16 cellular contexts compared by ENCODE assay signal in the genomic region with DNA sequence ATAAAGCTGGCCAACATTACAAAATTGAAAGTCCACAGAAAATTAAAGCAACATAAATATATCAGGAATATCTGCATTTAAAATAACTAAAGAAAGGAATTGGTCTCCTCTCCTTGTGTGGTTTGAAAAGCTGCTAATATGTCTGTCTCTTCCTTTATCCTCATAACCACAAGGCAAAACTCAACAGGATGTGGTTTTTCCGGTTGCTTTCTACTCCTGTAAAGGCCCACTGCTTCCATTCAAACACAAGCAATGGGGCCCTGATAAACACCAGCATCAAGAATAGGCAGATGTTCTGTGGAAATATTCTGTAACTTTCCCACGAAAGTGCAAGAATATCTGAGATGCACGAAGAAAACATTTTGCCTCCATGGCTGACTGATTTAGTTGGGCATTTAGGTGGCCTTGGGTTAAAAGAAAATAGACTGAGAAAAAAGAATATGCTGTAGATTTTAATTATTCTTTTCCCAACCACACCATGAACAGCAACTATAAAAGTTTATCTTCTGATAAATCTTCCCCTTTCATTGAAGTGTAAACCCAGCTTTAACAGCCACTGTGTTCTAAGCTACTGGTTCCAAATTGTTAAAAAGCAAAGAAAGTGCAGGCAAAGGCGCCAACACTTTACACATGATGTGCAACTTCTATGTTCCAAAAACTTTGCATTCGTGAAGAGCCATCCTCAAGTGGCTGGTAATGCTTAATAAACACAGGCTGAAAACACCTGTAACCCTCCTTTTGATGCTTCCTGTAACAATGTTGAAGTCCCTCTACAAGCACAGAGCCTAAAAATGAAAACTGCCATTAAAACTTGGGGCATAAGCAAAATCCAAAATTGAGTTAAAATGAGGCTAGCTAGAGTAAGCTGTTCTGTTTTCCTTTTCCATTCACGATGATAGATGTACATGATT. TPM values are rescaled to one million over a fixed set of nuclear protein-coding genes. Genes with fewer than 3 reads are reported as not detected.
DNase-seq lines count a peak whose midpoint lies in the region; ATAC-seq and TF ChIP-seq lines count a peak whose summit lies in the region.
"Had no signal": no experiment of that assay in that cellular context is flagged by ENCODE, and none has a peak within 500 bp of the region (broad histone marks: within the 10 kb centered on the region; RNA-seq: fewer than 3 reads in every experiment).

No MANE protein-coding gene starts in this region.

- POLR2A ChIA-PET in IMR-90 (lab: Charles Lee; ENCODE audit: unreplicated experiment), result no interaction called here

- no peak overlapping the region for H3K14ac ChIP-seq in IMR-90 (replicated peaks; ENCODE audit: low read depth, low read length)

- H4K20me1 ChIP-seq in IMR-90 (ENCODE audit: insufficient read depth, low read length), result no peaks in the 10 kb centered on the region

- intact Hi-C loops in IMR-90 (cut with micrococcal nuclease), result no loop called here

- TF ChIP-seq POLR2A in IMR-90 (IDR thresholded peaks at IDR 0.05; ENCODE audit: low read depth, low read length), result no peak

- H3K9me3 ChIP-seq in IMR-90 (ENCODE audit: control insufficient read depth, insufficient read depth, low read length) (no peaks in the 10 kb centered on the region), SJCRH30 (replicated peaks) (peaks cover 8% of the 10 kb centered on the region; the same call in 1 of the 2 replicates)
- H3K9me3 ChIP-seq: colonic mucosa, psoas muscle had no signal

- no peak overlapping the region for H2AFZ ChIP-seq in IMR-90 (replicated peaks; ENCODE audit: low read length, poor library complexity)

- dilution Hi-C loops in IMR-90 (cut with HindIII; ENCODE audit: low sequenced_read_pairs, unreplicated experiment), result no loop called here

- TF ChIP-seq RAD21 in IMR-90 (IDR thresholded peaks at IDR 0.05; ENCODE audit: low read length), result no peak

- no peaks in the 10 kb centered on the region for H3K4me1 ChIP-seq in IMR-90 (ENCODE audit: control insufficient read depth, insufficient read depth, low read length)
- H3K4me1 ChIP-seq in SJCRH30, result peaks cover 30% of the 10 kb centered on the region
- H3K4me1 ChIP-seq: colonic mucosa, psoas muscle had no signal

- WGBS in IMR-90 (ENCODE audit: extremely low coverage in 2 of 2, insufficient read length in 1 of 2), 2 experiments, result no CpG with 5 or more reads among the region's 6 CpGs

- H3K4me2 ChIP-seq in IMR-90 (ENCODE audit: low read depth, low read length), result no peak overlapping the region

- H3K27ac ChIP-seq in IMR-90 (ENCODE audit: insufficient read depth, low read length), result no peak overlapping the region
- peak overlapping the region; percentile 51 for H3K27ac ChIP-seq in SJCRH30
- H3K27ac ChIP-seq: colonic mucosa, psoas muscle had no signal

- H3K27me3 ChIP-seq in IMR-90 (ENCODE audit: control insufficient read depth, insufficient read depth, low read length) (no peaks in the 10 kb centered on the region), SJCRH30 (no peaks in the 10 kb centered on the region)
- H3K27me3 ChIP-seq: colonic mucosa had no signal

- no peak for TF ChIP-seq CTCF in IMR-90 (conservative IDR thresholded peaks at IDR 0.05; ENCODE audit: low read depth, low read length)
- TF ChIP-seq CTCF in epithelial cell of esophagus (IDR thresholded peaks at IDR 0.05; ENCODE audit: insufficient read depth, low read depth, low read length, missing control alignments), result no peak

- H3K9ac ChIP-seq in IMR-90 (ENCODE audit: low read depth, low read length), result no peak overlapping the region

- no peak overlapping the region for H3K4ac ChIP-seq in IMR-90 (ENCODE audit: low read depth, low read length)

- no peak overlapping the region for H2AK5ac ChIP-seq in IMR-90 (ENCODE audit: low read depth, low read length)

- no peaks in the 10 kb centered on the region for H3K79me1 ChIP-seq in IMR-90 (ENCODE audit: low read depth in 1 of 2, low read length in 2 of 2)

- no peak overlapping the region for H2BK15ac ChIP-seq in IMR-90 (ENCODE audit: low read depth, low read length)

- CTCF ChIA-PET in IMR-90 (lab: Yijun Ruan, JAX), result interaction anchor here (0.9 kb wide), 1 partner anchor 12 kb away, joined by 3 read pairs; no protein-coding TSS in a partner anchor

- no peak overlapping the region for H3K18ac ChIP-seq in IMR-90 (ENCODE audit: low read depth, low read length)

- H3K36me3 ChIP-seq in IMR-90 (ENCODE audit: control insufficient read depth, insufficient read depth, low read length) (no peaks in the 10 kb centered on the region), SJCRH30 (no peaks in the 10 kb centered on the region)
- H3K36me3 ChIP-seq: colonic mucosa had no signal

- no peak overlapping the region for H2BK5ac ChIP-seq in IMR-90 (ENCODE audit: low read depth, low read length, poor library complexity, severe bottlenecking)

- ATAC-seq in IMR-90 (ENCODE audit: low read depth) (no peak), GM21447 (IDR thresholded peaks at IDR 0.05; ENCODE audit: unreplicated experiment) (no peak), GM18517 (IDR thresholded peaks at IDR 0.05; ENCODE audit: unreplicated experiment) (no peak)
- ATAC-seq: activated CD8-positive, alpha-beta T cell treated with anti-CD3 and anti-CD28 coated beads, Interleukin-2, amount 10 ng/mL, durations not matched to agents 7 days and 5 days; psoas muscle; stimulated activated memory B cell treated with anti-CD40 and anti-IgM and Interleukin-4, amounts not matched to agents 10 μg/mL and 1 μg/mL and 100 μg/mL, for 72 hours; T-helper 17 cell had no signal

- no peak overlapping the region for H3K23ac ChIP-seq in IMR-90 (ENCODE audit: low read depth, low read length)

- no peak overlapping the region for H2AK9ac ChIP-seq in IMR-90 (replicated peaks; ENCODE audit: low read depth, low read length, poor library complexity)

- H4K8ac ChIP-seq in IMR-90 (ENCODE audit: low read depth in 2 of 2, low read length in 2 of 2), result no peak overlapping the region

- H3K9me1 ChIP-seq in IMR-90 (ENCODE audit: insufficient read depth, low read length), result no peaks in the 10 kb centered on the region

- no peak overlapping the region for H4K5ac ChIP-seq in IMR-90 (ENCODE audit: low read depth, low read length)

- no peak overlapping the region for H2BK120ac ChIP-seq in IMR-90 (ENCODE audit: low read depth, low read length)

- in situ Hi-C loops in IMR-90 (cut with MboI; ENCODE audit: low sequenced_read_pairs), result no loop called here

- no TSS peak for BruUV-seq in IMR-90 (replicated peaks; lab: Mats Ljungman, UMichigan)

- no peak overlapping the region for H3K4me3 ChIP-seq in IMR-90 (ENCODE audit: insufficient read depth, low read depth, low read length)
- no peak overlapping the region for H3K4me3 ChIP-seq in SJCRH30
- H3K4me3 ChIP-seq in epithelial cell of esophagus (ENCODE audit: low read length), result no peak overlapping the region
- H3K4me3 ChIP-seq: colonic mucosa, psoas muscle had no signal

- H2BK20ac ChIP-seq in IMR-90 (ENCODE audit: low read depth, low read length), result no peak overlapping the region

- DNase-seq in AML-193 (lab: John Stamatoyannopoulos, UW) (peak; percentile 73), IMR-90 (peak; percentile 0), SJCRH30 (peak; percentile 74 to 92), epithelial cell of esophagus (ENCODE audit: low read depth) (peak; percentile 15)
- no peak for DNase-seq in stimulated activated CD4-positive, alpha-beta T cell treated with anti-CD3 and anti-CD28 coated beads, Interleukin-15, amount 100 ng/mL, for 24 hours
- no peak for DNase-seq in activated CD4-positive, alpha-beta T cell treated with anti-CD3 and anti-CD28 coated beads, Interleukin-2, amount 50 U/mL, for 1 hour
- DNase-seq: activated CD8-positive, alpha-beta T cell treated with anti-CD3 and anti-CD28 coated beads, Interleukin-2, amount 10 ng/mL, durations not matched to agents 7 days and 5 days; colonic mucosa; GOT3; NCI-H187 treated with DMSO at 0.1 percent for 48 hours; psoas muscle; stimulated activated CD4-positive, alpha-beta T cell treated with anti-CD3 and anti-CD28 coated beads, Interleukin-2, amount 100 ng/mL, for 48 hours; T-helper 17 cell had no signal

- no peak overlapping the region for H3K56ac ChIP-seq in IMR-90 (ENCODE audit: extremely low read depth, insufficient read depth, low read length)

- H4K91ac ChIP-seq in IMR-90 (ENCODE audit: insufficient read depth, low read depth, low read length), result no peak overlapping the region

TF ChIP-seq in IMR-90, 13 proteins besides CTCF, POLR2A, EP300 and RAD21 (continues in another document):
- TF ChIP-seq FOS (IDR thresholded peaks at IDR 0.05; ENCODE audit: low read depth, low read length) (no peak), SMC3 (IDR thresholded peaks at IDR 0.05; ENCODE audit: low read depth, low read length) (no peak), CEBPB (IDR thresholded peaks at IDR 0.05; ENCODE audit: low read depth, low read length) (no peak), MAFK (IDR thresholded peaks at IDR 0.05; ENCODE audit: low read depth, low read length) (no peak), MAZ (IDR thresholded peaks at IDR 0.05; ENCODE audit: borderline replicate concordance, low read depth, low read length) (no peak), BHLHE40 (IDR thresholded peaks at IDR 0.05; ENCODE audit: low read depth, low read length) (no peak), CHD1 (IDR thresholded peaks at IDR 0.05; ENCODE audit: low read depth, low read length) (no peak), MXI1 (IDR thresholded peaks at IDR 0.05; ENCODE audit: borderline replicate concordance, low read depth, low read length) (no peak)
- TF ChIP-seq, protein P1, sequence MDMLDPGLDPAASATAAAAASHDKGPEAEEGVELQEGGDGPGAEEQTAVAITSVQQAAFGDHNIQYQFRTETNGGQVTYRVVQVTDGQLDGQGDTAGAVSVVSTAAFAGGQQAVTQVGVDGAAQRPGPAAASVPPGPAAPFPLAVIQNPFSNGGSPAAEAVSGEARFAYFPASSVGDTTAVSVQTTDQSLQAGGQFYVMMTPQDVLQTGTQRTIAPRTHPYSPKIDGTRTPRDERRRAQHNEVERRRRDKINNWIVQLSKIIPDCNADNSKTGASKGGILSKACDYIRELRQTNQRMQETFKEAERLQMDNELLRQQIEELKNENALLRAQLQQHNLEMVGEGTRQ (IDR thresholded peaks at IDR 0.05; ENCODE audit: low read depth, low read length), result no peak
- TF ChIP-seq, protein P2, sequence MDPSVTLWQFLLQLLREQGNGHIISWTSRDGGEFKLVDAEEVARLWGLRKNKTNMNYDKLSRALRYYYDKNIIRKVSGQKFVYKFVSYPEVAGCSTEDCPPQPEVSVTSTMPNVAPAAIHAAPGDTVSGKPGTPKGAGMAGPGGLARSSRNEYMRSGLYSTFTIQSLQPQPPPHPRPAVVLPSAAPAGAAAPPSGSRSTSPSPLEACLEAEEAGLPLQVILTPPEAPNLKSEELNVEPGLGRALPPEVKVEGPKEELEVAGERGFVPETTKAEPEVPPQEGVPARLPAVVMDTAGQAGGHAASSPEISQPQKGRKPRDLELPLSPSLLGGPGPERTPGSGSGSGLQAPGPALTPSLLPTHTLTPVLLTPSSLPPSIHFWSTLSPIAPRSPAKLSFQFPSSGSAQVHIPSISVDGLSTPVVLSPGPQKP (IDR thresholded peaks at IDR 0.05; ENCODE audit: borderline replicate concordance, low read depth, low read length), result no peak

RNA-seq across cellular contexts. Expression of gene NDST3, which starts 50.5 kb away (rescaled TPM):
- under 0.01 and 0.18 TPM in 2 replicates for total RNA-seq in IMR-90 (2012; rRNA removed)
- 0.03 and 0.10 TPM in 2 replicates for polyA plus RNA-seq in IMR-90 (2012; rRNA removed)
- under 0.01 and 0.01 TPM in 2 replicates for polyA plus RNA-seq in IMR-90 (2012; cell fraction: cytosol; rRNA removed)
- polyA plus RNA-seq in IMR-90 (2012; cell fraction: nucleus; rRNA removed; ENCODE audit: low replicate concordance), result 0.01 TPM in 1 of 2 replicates, not detected in the other
- total RNA-seq in SJCRH30 (2014; rRNA removed; shearing (Covaris generic)), result 1.7 and 1.9 TPM in 2 replicates
- total RNA-seq: activated CD8-positive, alpha-beta T cell treated with anti-CD3 and anti-CD28 coated beads, Interleukin-2, amount 10 ng/mL, durations not matched to agents 7 days and 5 days; colonic mucosa; psoas muscle; T-helper 17 cell had no signal
- polyA plus RNA-seq: psoas muscle had no signal

Comparison
In these comparisons a context has a peak if more than half of its experiments do, and no peak if none do; other contexts are left out.
1. DNase-seq: peak in AML-193 (2 of 2), IMR-90 (single experiment), SJCRH30 (2 of 2) and epithelial cell of esophagus (single experiment); none in stimulated activated CD4-positive, alpha-beta T cell treated with anti-CD3 and anti-CD28 coated beads, Interleukin-15, amount 100 ng/mL, for 24 hours (single experiment) and activated CD4-positive, alpha-beta T cell treated with anti-CD3 and anti-CD28 coated beads, Interleukin-2, amount 50 U/mL, for 1 hour (single experiment).